ENCODE assay signal across 1 cellular context in the genomic region with DNA sequence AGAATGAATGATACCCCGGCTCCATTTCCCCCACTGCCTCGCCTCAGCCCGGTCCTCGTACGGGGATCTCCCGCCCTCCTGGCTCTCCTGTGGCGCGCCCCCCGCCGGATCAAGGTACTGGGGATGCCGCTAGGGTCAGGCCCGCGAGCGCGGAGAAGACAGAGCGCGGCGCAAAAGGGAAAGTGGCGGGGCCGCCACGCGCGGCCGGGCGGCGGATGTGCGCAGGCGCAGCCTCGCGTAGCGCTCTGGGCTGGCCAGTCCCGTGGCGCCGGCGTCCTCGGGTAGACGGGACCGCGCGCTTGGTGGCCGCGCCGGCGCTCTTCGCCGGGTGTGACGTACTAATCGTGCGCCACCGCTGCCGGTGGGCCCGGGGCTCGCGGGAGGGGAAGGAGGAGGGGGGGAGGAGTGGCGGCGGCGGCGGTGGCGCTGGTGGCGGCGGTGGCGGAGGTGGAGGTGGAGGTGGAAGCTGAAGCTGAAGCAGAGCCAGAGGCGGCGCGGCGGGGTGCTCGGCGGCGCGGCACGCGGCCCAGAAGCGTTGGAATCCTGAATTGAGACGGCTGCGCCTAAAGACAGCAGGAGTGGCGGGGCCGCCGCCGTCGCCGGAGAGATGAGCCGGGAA.
A peak's percentile ranks its signal among the peaks of the same experiment; 100 is the strongest.
TF ChIP-seq lines count a peak whose summit lies in the region.

A gene (plus strand): TSS at position 331 of the 619 bp plus-strand sequence. CDS start 1,158 bp downstream, outside the sequence.

TF ChIP-seq in K562, 482 proteins besides CTCF, POLR2A, EP300 and RAD21 (continued from another document and continues in another):
- TF ChIP-seq, protein P1, sequence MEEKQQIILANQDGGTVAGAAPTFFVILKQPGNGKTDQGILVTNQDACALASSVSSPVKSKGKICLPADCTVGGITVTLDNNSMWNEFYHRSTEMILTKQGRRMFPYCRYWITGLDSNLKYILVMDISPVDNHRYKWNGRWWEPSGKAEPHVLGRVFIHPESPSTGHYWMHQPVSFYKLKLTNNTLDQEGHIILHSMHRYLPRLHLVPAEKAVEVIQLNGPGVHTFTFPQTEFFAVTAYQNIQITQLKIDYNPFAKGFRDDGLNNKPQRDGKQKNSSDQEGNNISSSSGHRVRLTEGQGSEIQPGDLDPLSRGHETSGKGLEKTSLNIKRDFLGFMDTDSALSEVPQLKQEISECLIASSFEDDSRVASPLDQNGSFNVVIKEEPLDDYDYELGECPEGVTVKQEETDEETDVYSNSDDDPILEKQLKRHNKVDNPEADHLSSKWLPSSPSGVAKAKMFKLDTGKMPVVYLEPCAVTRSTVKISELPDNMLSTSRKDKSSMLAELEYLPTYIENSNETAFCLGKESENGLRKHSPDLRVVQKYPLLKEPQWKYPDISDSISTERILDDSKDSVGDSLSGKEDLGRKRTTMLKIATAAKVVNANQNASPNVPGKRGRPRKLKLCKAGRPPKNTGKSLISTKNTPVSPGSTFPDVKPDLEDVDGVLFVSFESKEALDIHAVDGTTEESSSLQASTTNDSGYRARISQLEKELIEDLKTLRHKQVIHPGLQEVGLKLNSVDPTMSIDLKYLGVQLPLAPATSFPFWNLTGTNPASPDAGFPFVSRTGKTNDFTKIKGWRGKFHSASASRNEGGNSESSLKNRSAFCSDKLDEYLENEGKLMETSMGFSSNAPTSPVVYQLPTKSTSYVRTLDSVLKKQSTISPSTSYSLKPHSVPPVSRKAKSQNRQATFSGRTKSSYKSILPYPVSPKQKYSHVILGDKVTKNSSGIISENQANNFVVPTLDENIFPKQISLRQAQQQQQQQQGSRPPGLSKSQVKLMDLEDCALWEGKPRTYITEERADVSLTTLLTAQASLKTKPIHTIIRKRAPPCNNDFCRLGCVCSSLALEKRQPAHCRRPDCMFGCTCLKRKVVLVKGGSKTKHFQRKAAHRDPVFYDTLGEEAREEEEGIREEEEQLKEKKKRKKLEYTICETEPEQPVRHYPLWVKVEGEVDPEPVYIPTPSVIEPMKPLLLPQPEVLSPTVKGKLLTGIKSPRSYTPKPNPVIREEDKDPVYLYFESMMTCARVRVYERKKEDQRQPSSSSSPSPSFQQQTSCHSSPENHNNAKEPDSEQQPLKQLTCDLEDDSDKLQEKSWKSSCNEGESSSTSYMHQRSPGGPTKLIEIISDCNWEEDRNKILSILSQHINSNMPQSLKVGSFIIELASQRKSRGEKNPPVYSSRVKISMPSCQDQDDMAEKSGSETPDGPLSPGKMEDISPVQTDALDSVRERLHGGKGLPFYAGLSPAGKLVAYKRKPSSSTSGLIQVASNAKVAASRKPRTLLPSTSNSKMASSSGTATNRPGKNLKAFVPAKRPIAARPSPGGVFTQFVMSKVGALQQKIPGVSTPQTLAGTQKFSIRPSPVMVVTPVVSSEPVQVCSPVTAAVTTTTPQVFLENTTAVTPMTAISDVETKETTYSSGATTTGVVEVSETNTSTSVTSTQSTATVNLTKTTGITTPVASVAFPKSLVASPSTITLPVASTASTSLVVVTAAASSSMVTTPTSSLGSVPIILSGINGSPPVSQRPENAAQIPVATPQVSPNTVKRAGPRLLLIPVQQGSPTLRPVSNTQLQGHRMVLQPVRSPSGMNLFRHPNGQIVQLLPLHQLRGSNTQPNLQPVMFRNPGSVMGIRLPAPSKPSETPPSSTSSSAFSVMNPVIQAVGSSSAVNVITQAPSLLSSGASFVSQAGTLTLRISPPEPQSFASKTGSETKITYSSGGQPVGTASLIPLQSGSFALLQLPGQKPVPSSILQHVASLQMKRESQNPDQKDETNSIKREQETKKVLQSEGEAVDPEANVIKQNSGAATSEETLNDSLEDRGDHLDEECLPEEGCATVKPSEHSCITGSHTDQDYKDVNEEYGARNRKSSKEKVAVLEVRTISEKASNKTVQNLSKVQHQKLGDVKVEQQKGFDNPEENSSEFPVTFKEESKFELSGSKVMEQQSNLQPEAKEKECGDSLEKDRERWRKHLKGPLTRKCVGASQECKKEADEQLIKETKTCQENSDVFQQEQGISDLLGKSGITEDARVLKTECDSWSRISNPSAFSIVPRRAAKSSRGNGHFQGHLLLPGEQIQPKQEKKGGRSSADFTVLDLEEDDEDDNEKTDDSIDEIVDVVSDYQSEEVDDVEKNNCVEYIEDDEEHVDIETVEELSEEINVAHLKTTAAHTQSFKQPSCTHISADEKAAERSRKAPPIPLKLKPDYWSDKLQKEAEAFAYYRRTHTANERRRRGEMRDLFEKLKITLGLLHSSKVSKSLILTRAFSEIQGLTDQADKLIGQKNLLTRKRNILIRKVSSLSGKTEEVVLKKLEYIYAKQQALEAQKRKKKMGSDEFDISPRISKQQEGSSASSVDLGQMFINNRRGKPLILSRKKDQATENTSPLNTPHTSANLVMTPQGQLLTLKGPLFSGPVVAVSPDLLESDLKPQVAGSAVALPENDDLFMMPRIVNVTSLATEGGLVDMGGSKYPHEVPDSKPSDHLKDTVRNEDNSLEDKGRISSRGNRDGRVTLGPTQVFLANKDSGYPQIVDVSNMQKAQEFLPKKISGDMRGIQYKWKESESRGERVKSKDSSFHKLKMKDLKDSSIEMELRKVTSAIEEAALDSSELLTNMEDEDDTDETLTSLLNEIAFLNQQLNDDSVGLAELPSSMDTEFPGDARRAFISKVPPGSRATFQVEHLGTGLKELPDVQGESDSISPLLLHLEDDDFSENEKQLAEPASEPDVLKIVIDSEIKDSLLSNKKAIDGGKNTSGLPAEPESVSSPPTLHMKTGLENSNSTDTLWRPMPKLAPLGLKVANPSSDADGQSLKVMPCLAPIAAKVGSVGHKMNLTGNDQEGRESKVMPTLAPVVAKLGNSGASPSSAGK (IDR thresholded peaks at IDR 0.05) = peak; percentile 42; the same call in 1 of the 2 replicates
- no peak for TF ChIP-seq ZNF354B (CRISPR knock-in tag; IDR thresholded peaks at IDR 0.05)
- no peak for TF ChIP-seq ZNF583 (CRISPR knock-in tag; IDR thresholded peaks at IDR 0.05)
- TF ChIP-seq MYNN (IDR thresholded peaks at IDR 0.05) = no peak
- TF ChIP-seq MYNN (CRISPR knock-in tag; IDR thresholded peaks at IDR 0.05) = no peak
- TF ChIP-seq, protein P2, sequence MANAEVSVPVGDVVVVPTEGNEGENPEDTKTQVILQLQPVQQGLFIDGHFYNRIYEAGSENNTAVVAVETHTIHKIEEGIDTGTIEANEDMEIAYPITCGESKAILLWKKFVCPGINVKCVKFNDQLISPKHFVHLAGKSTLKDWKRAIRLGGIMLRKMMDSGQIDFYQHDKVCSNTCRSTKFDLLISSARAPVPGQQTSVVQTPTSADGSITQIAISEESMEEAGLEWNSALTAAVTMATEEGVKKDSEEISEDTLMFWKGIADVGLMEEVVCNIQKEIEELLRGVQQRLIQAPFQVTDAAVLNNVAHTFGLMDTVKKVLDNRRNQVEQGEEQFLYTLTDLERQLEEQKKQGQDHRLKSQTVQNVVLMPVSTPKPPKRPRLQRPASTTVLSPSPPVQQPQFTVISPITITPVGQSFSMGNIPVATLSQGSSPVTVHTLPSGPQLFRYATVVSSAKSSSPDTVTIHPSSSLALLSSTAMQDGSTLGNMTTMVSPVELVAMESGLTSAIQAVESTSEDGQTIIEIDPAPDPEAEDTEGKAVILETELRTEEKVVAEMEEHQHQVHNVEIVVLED (CRISPR knock-in tag; IDR thresholded peaks at IDR 0.05) = peak; percentile 74
- no peak for TF ChIP-seq HDAC3 (IDR thresholded peaks at IDR 0.05; ENCODE audit: borderline replicate concordance, partially characterized antibody)
- TF ChIP-seq POLR2AphosphoS2 (IDR thresholded peaks at IDR 0.05; ENCODE audit: low read length) = no peak
- TF ChIP-seq, protein P3, sequence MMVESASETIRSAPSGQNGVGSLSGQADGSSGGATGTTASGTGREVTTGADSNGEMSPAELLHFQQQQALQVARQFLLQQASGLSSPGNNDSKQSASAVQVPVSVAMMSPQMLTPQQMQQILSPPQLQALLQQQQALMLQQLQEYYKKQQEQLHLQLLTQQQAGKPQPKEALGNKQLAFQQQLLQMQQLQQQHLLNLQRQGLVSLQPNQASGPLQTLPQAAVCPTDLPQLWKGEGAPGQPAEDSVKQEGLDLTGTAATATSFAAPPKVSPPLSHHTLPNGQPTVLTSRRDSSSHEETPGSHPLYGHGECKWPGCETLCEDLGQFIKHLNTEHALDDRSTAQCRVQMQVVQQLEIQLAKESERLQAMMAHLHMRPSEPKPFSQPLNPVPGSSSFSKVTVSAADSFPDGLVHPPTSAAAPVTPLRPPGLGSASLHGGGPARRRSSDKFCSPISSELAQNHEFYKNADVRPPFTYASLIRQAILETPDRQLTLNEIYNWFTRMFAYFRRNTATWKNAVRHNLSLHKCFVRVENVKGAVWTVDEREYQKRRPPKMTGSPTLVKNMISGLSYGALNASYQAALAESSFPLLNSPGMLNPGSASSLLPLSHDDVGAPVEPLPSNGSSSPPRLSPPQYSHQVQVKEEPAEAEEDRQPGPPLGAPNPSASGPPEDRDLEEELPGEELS (CRISPR knock-in tag; IDR thresholded peaks at IDR 0.05; ENCODE audit: borderline replicate concordance) = no peak
- TF ChIP-seq RCOR1 (IDR thresholded peaks at IDR 0.05; ENCODE audit: borderline replicate concordance in 1 of 2, low read depth in 2 of 2, low read length in 2 of 2) = no peak
- TF ChIP-seq, protein P4, sequence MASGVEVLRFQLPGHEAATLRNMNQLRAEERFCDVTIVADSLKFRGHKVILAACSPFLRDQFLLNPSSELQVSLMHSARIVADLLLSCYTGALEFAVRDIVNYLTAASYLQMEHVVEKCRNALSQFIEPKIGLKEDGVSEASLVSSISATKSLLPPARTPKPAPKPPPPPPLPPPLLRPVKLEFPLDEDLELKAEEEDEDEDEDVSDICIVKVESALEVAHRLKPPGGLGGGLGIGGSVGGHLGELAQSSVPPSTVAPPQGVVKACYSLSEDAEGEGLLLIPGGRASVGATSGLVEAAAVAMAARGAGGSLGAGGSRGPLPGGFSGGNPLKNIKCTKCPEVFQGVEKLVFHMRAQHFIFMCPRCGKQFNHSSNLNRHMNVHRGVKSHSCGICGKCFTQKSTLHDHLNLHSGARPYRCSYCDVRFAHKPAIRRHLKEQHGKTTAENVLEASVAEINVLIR (CRISPR knock-in tag; IDR thresholded peaks at IDR 0.05) = peak; percentile 80
- no peak for TF ChIP-seq HLTF (IDR thresholded peaks at IDR 0.05)
- TF ChIP-seq MAFG (tag; conservative IDR thresholded peaks at IDR 0.05) = no peak
- TF ChIP-seq ZNF445 (CRISPR knock-in tag; IDR thresholded peaks at IDR 0.05; ENCODE audit: low read depth) = no peak
- TF ChIP-seq ZFP30 (CRISPR knock-in tag; IDR thresholded peaks at IDR 0.05; ENCODE audit: borderline replicate concordance) = no peak
- TF ChIP-seq ZNF143 (CRISPR knock-in tag; IDR thresholded peaks at IDR 0.05) = no peak
- no peak for TF ChIP-seq TSC22D4 (tag; IDR thresholded peaks at IDR 0.05)
- TF ChIP-seq PHB (CRISPR knock-in tag; IDR thresholded peaks at IDR 0.05) = no peak
- peak; percentile 73 for TF ChIP-seq HCFC1 (IDR thresholded peaks at IDR 0.05; ENCODE audit: low read depth, low read length)
- no peak for TF ChIP-seq KLF6 (CRISPR knock-in tag; IDR thresholded peaks at IDR 0.05; ENCODE audit: borderline replicate concordance)
- TF ChIP-seq SLC30A9 (CRISPR knock-in tag; IDR thresholded peaks at IDR 0.05) = no peak
- TF ChIP-seq CBFA2T3 (IDR thresholded peaks at IDR 0.05) = no peak
- TF ChIP-seq, protein P5, sequence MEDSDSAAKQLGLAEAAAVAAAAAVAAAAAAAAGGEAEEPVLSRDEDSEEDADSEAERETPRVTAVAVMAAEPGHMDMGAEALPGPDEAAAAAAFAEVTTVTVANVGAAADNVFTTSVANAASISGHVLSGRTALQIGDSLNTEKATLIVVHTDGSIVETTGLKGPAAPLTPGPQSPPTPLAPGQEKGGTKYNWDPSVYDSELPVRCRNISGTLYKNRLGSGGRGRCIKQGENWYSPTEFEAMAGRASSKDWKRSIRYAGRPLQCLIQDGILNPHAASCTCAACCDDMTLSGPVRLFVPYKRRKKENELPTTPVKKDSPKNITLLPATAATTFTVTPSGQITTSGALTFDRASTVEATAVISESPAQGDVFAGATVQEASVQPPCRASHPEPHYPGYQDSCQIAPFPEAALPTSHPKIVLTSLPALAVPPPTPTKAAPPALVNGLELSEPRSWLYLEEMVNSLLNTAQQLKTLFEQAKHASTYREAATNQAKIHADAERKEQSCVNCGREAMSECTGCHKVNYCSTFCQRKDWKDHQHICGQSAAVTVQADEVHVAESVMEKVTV (CRISPR knock-in tag; IDR thresholded peaks at IDR 0.05) = no peak
- TF ChIP-seq, protein P6, sequence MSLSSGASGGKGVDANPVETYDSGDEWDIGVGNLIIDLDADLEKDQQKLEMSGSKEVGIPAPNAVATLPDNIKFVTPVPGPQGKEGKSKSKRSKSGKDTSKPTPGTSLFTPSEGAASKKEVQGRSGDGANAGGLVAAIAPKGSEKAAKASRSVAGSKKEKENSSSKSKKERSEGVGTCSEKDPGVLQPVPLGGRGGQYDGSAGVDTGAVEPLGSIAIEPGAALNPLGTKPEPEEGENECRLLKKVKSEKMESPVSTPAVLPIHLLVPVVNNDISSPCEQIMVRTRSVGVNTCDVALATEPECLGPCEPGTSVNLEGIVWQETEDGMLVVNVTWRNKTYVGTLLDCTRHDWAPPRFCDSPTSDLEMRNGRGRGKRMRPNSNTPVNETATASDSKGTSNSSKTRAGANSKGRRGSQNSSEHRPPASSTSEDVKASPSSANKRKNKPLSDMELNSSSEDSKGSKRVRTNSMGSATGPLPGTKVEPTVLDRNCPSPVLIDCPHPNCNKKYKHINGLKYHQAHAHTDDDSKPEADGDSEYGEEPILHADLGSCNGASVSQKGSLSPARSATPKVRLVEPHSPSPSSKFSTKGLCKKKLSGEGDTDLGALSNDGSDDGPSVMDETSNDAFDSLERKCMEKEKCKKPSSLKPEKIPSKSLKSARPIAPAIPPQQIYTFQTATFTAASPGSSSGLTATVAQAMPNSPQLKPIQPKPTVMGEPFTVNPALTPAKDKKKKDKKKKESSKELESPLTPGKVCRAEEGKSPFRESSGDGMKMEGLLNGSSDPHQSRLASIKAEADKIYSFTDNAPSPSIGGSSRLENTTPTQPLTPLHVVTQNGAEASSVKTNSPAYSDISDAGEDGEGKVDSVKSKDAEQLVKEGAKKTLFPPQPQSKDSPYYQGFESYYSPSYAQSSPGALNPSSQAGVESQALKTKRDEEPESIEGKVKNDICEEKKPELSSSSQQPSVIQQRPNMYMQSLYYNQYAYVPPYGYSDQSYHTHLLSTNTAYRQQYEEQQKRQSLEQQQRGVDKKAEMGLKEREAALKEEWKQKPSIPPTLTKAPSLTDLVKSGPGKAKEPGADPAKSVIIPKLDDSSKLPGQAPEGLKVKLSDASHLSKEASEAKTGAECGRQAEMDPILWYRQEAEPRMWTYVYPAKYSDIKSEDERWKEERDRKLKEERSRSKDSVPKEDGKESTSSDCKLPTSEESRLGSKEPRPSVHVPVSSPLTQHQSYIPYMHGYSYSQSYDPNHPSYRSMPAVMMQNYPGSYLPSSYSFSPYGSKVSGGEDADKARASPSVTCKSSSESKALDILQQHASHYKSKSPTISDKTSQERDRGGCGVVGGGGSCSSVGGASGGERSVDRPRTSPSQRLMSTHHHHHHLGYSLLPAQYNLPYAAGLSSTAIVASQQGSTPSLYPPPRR (CRISPR knock-in tag; IDR thresholded peaks at IDR 0.05; ENCODE audit: borderline replicate concordance) = 0 out of 2 replicates have a peak, but pooled peaks have one; percentile 41
- TF ChIP-seq L3MBTL2 (IDR thresholded peaks at IDR 0.05) = peak; percentile 47; the same call in 1 of the 2 replicates
- no peak for TF ChIP-seq MBD2 (IDR thresholded peaks at IDR 0.05; ENCODE audit: borderline replicate concordance, low read depth)
- TF ChIP-seq NUFIP1 (IDR thresholded peaks at IDR 0.05; ENCODE audit: partially characterized antibody) = no peak
- no peak for TF ChIP-seq RFX5 (IDR thresholded peaks at IDR 0.05; ENCODE audit: low read depth, low read length)
- peak; percentile 93 for TF ChIP-seq MTA1 (IDR thresholded peaks at IDR 0.05; ENCODE audit: borderline replicate concordance)
- no peak for TF ChIP-seq PML (IDR thresholded peaks at IDR 0.05; ENCODE audit: low read length)
- TF ChIP-seq XRCC3 (IDR thresholded peaks at IDR 0.05) = no peak
- TF ChIP-seq ZNF184 (CRISPR knock-in tag; IDR thresholded peaks at IDR 0.05) = no peak
- no peak for TF ChIP-seq TCF7L2 (IDR thresholded peaks at IDR 0.05; ENCODE audit: low read depth, low read length)
- TF ChIP-seq SP2 (IDR thresholded peaks at IDR 0.05; ENCODE audit: extremely low read depth, low read depth, low read length, poor library complexity, severe bottlenecking) = no peak
- no peak for TF ChIP-seq SRF (CRISPR knock-in tag; IDR thresholded peaks at IDR 0.05)
- no peak for TF ChIP-seq DACH1 (IDR thresholded peaks at IDR 0.05; ENCODE audit: partially characterized antibody)
